Comparison of ENCODE assay signal across 1 cellular context in genomic region chr2:182595650-182596049, GRCh38.
TF ChIP-seq lines count a peak whose summit lies in the region.

No MANE protein-coding gene starts in this region.

TF ChIP-seq in GM23338, 12 proteins besides CTCF, POLR2A, EP300 and RAD21 (continued from another document):
- TF ChIP-seq ZNF462 (CRISPR knock-in tag; IDR thresholded peaks at IDR 0.05) = no peak
- no peak for TF ChIP-seq ZNF114 (CRISPR knock-in tag; IDR thresholded peaks at IDR 0.05)
- no peak for TF ChIP-seq NANOG (IDR thresholded peaks at IDR 0.05; ENCODE audit: borderline replicate concordance)
- TF ChIP-seq EZH2phosphoT487 (IDR thresholded peaks at IDR 0.05; ENCODE audit: unreplicated experiment) = no peak
- no peak for TF ChIP-seq POLR2AphosphoS5 (IDR thresholded peaks at IDR 0.05; ENCODE audit: low read depth)
- no peak for TF ChIP-seq REST (IDR thresholded peaks at IDR 0.05; ENCODE audit: unreplicated experiment)
